In genomic region chr14:50038398-50039119, GRCh38 we compare ENCODE assay signal across 8 cellular contexts.
DNase-seq lines count a peak whose midpoint lies in the region; ATAC-seq and TF ChIP-seq lines count a peak whose summit lies in the region.

No MANE protein-coding gene starts in this region.

- H3K9me3 ChIP-seq in BE2C (no peaks in the 10 kb centered on the region), psoas muscle (no peaks in the 10 kb centered on the region)

- H3K9me3 Mint-ChIP-seq in T-cell = no peaks in the 10 kb centered on the region
- H3K9me3 Mint-ChIP-seq in dendritic cell treated with granulocyte-macrophage colony-stimulating factor and Interleukin-4, amounts not matched to agents 40 ng/mL and 50 ng/mL, for 4 days = no peaks in the 10 kb centered on the region

- no peak overlapping the region for H3K4me3 ChIP-seq in BE2C (ENCODE audit: low read depth, low read length)
- H3K4me3 ChIP-seq in psoas muscle = no peak overlapping the region

- peak overlapping the region in 2 of 3 donors; percentile 31 to 40 for H3K4me3 Mint-ChIP-seq in T-cell
- H3K4me3 Mint-ChIP-seq in dendritic cell treated with granulocyte-macrophage colony-stimulating factor and Interleukin-4, amounts not matched to agents 40 ng/mL and 50 ng/mL, for 4 days = peak overlapping the region; percentile 26

- ATAC-seq in HG03175 (IDR thresholded peaks at IDR 0.05; ENCODE audit: unreplicated experiment) (peak; percentile 84), T-cell (replicated peaks in 1 of 4) (peak in 2 of 4 experiments; percentile 23 to 37), psoas muscle (peak; percentile 70 to 86 (median 80))

- peak overlapping the region; percentile 90 to 99 for H3K27ac Mint-ChIP-seq in T-cell
- peak overlapping the region; percentile 98 for H3K27ac Mint-ChIP-seq in dendritic cell treated with granulocyte-macrophage colony-stimulating factor and Interleukin-4, amounts not matched to agents 40 ng/mL and 50 ng/mL, for 4 days

- TF ChIP-seq CTCF in BE2C (IDR thresholded peaks at IDR 0.05; ENCODE audit: low read depth, low read length) (peak; percentile 4; the same call in 1 of the 2 replicates), psoas muscle (IDR thresholded peaks at IDR 0.05) (no peak)

- WGBS in psoas muscle, 3 donors = 69 to 77% (median 76%) methylated on average over 4 of the region's 4 CpGs

- CTCF ChIA-PET in T-cell (lab: Charles Lee) = interaction anchor here in 1 of 2 donors (2.2 kb wide), 1 partner anchor 177 kb away, joined by 10 read pairs; no protein-coding TSS in a partner anchor

- H3K36me3 ChIP-seq in BE2C (no peaks in the 10 kb centered on the region), psoas muscle (ENCODE audit: insufficient read depth in 1 of 2, low read depth in 1 of 2) (no peaks in the 10 kb centered on the region)

- POLR2A ChIA-PET in T-cell (lab: Charles Lee) = interaction anchor here in 1 of 2 donors (0.6 to 0.7 kb wide), 3 partner anchors 35 to 59 kb away, joined by 3 to 4 read pairs (median 3); no protein-coding TSS in a partner anchor

- peaks cover 25% of the 10 kb centered on the region for H3K36me3 Mint-ChIP-seq in T-cell
- H3K36me3 Mint-ChIP-seq in dendritic cell treated with granulocyte-macrophage colony-stimulating factor and Interleukin-4, amounts not matched to agents 40 ng/mL and 50 ng/mL, for 4 days (ENCODE audit: low read depth) = no peaks in the 10 kb centered on the region

- H3K27me3 ChIP-seq in BE2C (no peaks in the 10 kb centered on the region), psoas muscle (ENCODE audit: insufficient read depth in 3 of 3, low read length in 2 of 3) (no peaks in the 10 kb centered on the region)

- no peak overlapping the region for H3K27ac ChIP-seq in psoas muscle

- intact Hi-C loops in dendritic cell treated with granulocyte-macrophage colony-stimulating factor and Interleukin-4, amounts not matched to agents 40 ng/mL and 50 ng/mL, for 4 days (cut with micrococcal nuclease) = loop anchor here (1.0 to 2.0 kb wide), 4 partner anchors 26 to 170 kb away; no protein-coding TSS in a partner anchor
- intact Hi-C loops in psoas muscle (cut with DNase I) = no loop called here

- no peak for DNase-seq in BE2C
- peak; percentile 65 for DNase-seq in GM19240 (ENCODE audit: insufficient read length, low spot score)
- peak in 5 of 34 experiments; percentile 8 to 29 (median 19) for DNase-seq in T-cell
- peak in 1 of 2 donors; percentile 39 for DNase-seq in psoas muscle
- DNase-seq in NCI-H146 (lab: John Stamatoyannopoulos, UW) = no peak
- DNase-seq in NCI-H774 (lab: John Stamatoyannopoulos, UW) = no peak

- H3K27me3 Mint-ChIP-seq in T-cell = no peaks in the 10 kb centered on the region
- no peaks in the 10 kb centered on the region for H3K27me3 Mint-ChIP-seq in dendritic cell treated with granulocyte-macrophage colony-stimulating factor and Interleukin-4, amounts not matched to agents 40 ng/mL and 50 ng/mL, for 4 days

- peaks cover 36 to 62% (median 55%) of the 10 kb centered on the region in 3 donors for H3K4me1 Mint-ChIP-seq in T-cell
- H3K4me1 Mint-ChIP-seq in dendritic cell treated with granulocyte-macrophage colony-stimulating factor and Interleukin-4, amounts not matched to agents 40 ng/mL and 50 ng/mL, for 4 days (ENCODE audit: low read depth) = peaks cover 68% of the 10 kb centered on the region

- H3K4me1 ChIP-seq in BE2C (peaks cover 3% of the 10 kb centered on the region), psoas muscle (no peaks in the 10 kb centered on the region)
